In the genomic region with DNA sequence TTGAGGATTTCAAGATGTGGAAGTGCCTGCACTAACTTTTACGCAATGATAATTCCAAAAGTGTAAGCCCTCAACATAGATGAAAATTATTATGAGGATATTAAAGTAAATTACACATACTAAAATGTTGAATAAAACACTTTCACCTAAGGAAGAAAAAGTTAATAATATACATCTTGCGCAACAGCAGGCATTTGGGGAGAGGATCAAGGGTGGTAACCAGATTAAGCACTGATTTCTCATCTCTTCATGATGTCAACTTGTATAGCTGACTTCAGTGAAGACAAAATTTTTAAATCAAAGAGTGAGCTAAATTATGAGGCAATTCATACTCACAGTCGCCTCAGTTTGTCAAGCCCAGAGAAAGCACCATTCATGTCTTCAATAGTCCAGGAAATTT, we compare ENCODE assay signal across 2 cellular contexts.
TF ChIP-seq lines count a peak whose summit lies in the region.

No MANE protein-coding gene starts in this region.

TF ChIP-seq in HepG2, 621 proteins besides CTCF, POLR2A, EP300 and RAD21:
- no peak for TF ChIP-seq TSC22D2 (CRISPR knock-in tag; IDR thresholded peaks at IDR 0.05; ENCODE audit: borderline replicate concordance)
- TF ChIP-seq ZNF44 (CRISPR knock-in tag; IDR thresholded peaks at IDR 0.05): no peak
- no peak for TF ChIP-seq ARNT2 (CRISPR knock-in tag; IDR thresholded peaks at IDR 0.05; ENCODE audit: low read depth)
- no peak for TF ChIP-seq ZNF160 (CRISPR knock-in tag; IDR thresholded peaks at IDR 0.05)
- TF ChIP-seq CEBPB (IDR thresholded peaks at IDR 0.05; ENCODE audit: borderline replicate concordance, low read depth, low read length): peak; percentile 71

TF ChIP-seq in H1, 55 proteins besides CTCF, POLR2A, EP300 and RAD21:
- TF ChIP-seq TCF12 (IDR thresholded peaks at IDR 0.05; ENCODE audit: low read depth, low read length): no peak
- peak; percentile 78 for TF ChIP-seq CEBPB (IDR thresholded peaks at IDR 0.05; ENCODE audit: low read depth, low read length)
